18 cellular contexts compared by ENCODE assay signal in the genomic region with DNA sequence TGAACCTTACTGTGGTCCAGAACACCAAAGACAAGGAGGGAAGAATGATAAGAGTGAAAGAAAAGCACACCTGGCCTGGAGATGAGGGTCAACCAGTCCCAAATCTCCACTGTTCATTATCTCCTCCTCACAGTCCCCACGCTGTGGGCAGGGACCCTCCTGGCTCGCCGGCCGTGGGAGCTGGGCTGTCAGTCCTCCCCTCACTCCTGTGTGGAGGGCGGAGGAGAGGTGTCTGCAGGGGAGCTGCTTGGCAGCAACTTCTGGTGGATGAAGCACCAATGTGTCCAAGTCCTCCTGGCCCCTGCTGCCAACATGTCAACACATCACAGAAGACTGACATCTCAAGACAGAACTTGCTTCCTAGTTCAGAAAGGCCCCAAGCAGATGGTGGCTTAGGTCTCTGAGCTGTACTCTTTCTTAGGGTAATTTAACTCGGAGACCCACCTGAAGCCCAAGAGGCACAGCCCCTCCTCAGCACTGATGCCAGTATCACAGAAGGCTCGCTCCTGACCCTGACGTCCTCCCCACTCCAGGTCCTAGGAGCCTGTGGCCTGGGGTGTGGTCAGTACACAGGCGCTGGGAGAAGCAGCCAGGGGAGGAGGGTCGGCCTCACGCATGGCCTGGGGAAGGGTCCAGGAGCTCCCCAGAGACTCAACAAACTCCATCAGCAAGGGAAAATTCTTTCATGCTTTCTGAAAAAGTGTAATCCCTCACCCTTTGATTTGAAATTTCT. TPM values are rescaled to one million over a fixed set of nuclear protein-coding genes. Genes with fewer than 3 reads are reported as not detected.
DNase-seq lines count a peak whose midpoint lies in the region; ATAC-seq and TF ChIP-seq lines count a peak whose summit lies in the region.
"Had no signal": no experiment of that assay in that cellular context is flagged by ENCODE, and none has a peak within 500 bp of the region (broad histone marks: within the 10 kb centered on the region; RNA-seq: fewer than 3 reads in every experiment).

No MANE protein-coding gene starts in this region.

- H3K9me3 Mint-ChIP-seq in osteocyte (ENCODE audit: unreplicated experiment) = no peaks in the 10 kb centered on the region
- H3K9me3 Mint-ChIP-seq: CD4-positive, alpha-beta memory T cell had no signal

- H3K4me3 ChIP-seq in BLaER1 (no peak overlapping the region), spleen (no peak overlapping the region)
- H3K4me3 ChIP-seq: A549, K562, MG63, SK-N-MC had no signal

- WGBS in spleen, 5 donors = 85 to 96% (median 89%) methylated on average over 11 of the region's 11 CpGs

- CTCF ChIA-PET in GM10248 (lab: Yijun Ruan, JAX) = interaction anchor here (1.4 to 4.7 kb wide), 5 partner anchors 8 to 36 kb away, joined by 4 to 27 read pairs (median 5); no protein-coding TSS in a partner anchor

- H3K27ac ChIP-seq in BLaER1 (no peak overlapping the region), spleen (no peak overlapping the region)
- H3K27ac ChIP-seq: A549, RWPE1, SK-N-MC had no signal

- H3K27me3 ChIP-seq in BLaER1 = no peaks in the 10 kb centered on the region
- H3K27me3 ChIP-seq in spleen (replicated peaks in 1 of 7) = peaks cover 0 to 7% (median 0%) of the 10 kb centered on the region in 7 donors
- H3K27me3 ChIP-seq: BE2C, MG63 had no signal

- H3K27ac Mint-ChIP-seq in osteocyte (ENCODE audit: unreplicated experiment) = no peak overlapping the region
- H3K27ac Mint-ChIP-seq: CD4-positive, alpha-beta memory T cell had no signal

- DNase-seq in GM10248 (ENCODE audit: extremely low spot score) (peak; percentile 18), ecto neural progenitor cell (ENCODE audit: low spot score) (peak; percentile 7), osteocyte (ENCODE audit: extremely low spot score, unreplicated experiment) (peak; percentile 64), HuH-7 (ENCODE audit: low spot score) (no peak), spleen (no peak)
- no peak for DNase-seq in effector CD8-positive, alpha-beta T cell (lab: John Stamatoyannopoulos, UW)
- DNase-seq: BE2C; CD4-positive, alpha-beta memory T cell; MG63; NCI-H1417; NCI-H1694 treated with DMSO at 0.1 percent for 48 hours; SHP77 treated with DMSO at 0.1 percent for 48 hours had no signal

- peaks cover 29% of the 10 kb centered on the region for H3K4me1 Mint-ChIP-seq in osteocyte (ENCODE audit: unreplicated experiment)
- H3K4me1 Mint-ChIP-seq: CD4-positive, alpha-beta memory T cell had no signal

- TF ChIP-seq POLR2A in spleen (IDR thresholded peaks at IDR 0.05) = no peak

- peak overlapping the region; percentile 44 for H3K4me2 ChIP-seq in BLaER1
- H3K4me2 ChIP-seq: A549 had no signal

- H3K4me3 Mint-ChIP-seq in osteocyte (ENCODE audit: unreplicated experiment) = no peak overlapping the region
- H3K4me3 Mint-ChIP-seq: CD4-positive, alpha-beta memory T cell had no signal

- intact Hi-C loops in spleen (cut with DNase I; ENCODE audit: low total_unique reads) = no loop called here

- peaks cover 3% of the 10 kb centered on the region for H3K36me3 Mint-ChIP-seq in osteocyte (ENCODE audit: unreplicated experiment)
- H3K36me3 Mint-ChIP-seq: CD4-positive, alpha-beta memory T cell had no signal

- no peaks in the 10 kb centered on the region for H4K20me1 ChIP-seq in BLaER1

- H3K9me3 ChIP-seq in BLaER1 (no peaks in the 10 kb centered on the region), spleen (no peaks in the 10 kb centered on the region)
- H3K9me3 ChIP-seq: A549, BE2C, MG63 had no signal

- H3K9ac ChIP-seq in BLaER1 = no peak overlapping the region

- H3K36me3 ChIP-seq in BLaER1 = 0 out of 2 replicates have a peak, but pooled peaks cover 6% of the 10 kb centered on the region
- no peaks in the 10 kb centered on the region for H3K36me3 ChIP-seq in spleen
- H3K36me3 ChIP-seq: BE2C, MG63 had no signal

- H3K27me3 Mint-ChIP-seq in osteocyte (ENCODE audit: unreplicated experiment) = no peaks in the 10 kb centered on the region

- POLR2A ChIA-PET in GM10248 (lab: Yijun Ruan, JAX) = no interaction called here

- peaks cover 20% of the 10 kb centered on the region for H3K4me1 ChIP-seq in BLaER1
- no peaks in the 10 kb centered on the region for H3K4me1 ChIP-seq in spleen
- H3K4me1 ChIP-seq: A549, BE2C had no signal

- TF ChIP-seq CTCF in GM10248 (IDR thresholded peaks at IDR 0.05; ENCODE audit: control extremely low read depth, extremely low read depth, low read depth, missing control alignments) = no peak
- no peak for TF ChIP-seq CTCF in osteocyte (IDR thresholded peaks at IDR 0.05)
- TF ChIP-seq CTCF in spleen (IDR thresholded peaks at IDR 0.05 in 8 of 11, conservative IDR thresholded peaks at IDR 0.05 in 3 of 11) = no peak

- ATAC-seq in HG03439 (IDR thresholded peaks at IDR 0.05; ENCODE audit: unreplicated experiment) = no peak
- ATAC-seq: A549, K562 had no signal

RNA-seq across cellular contexts. Expression of a gene that starts 54.5 kb away (rescaled TPM):
- total RNA-seq in osteocyte = 16.5 and 18.9 TPM in 2 replicates
- total RNA-seq in spleen = 1 to 10 TPM; 1.8 to 6.8 (median 4.3) TPM
- polyA plus RNA-seq in spleen = under 1 TPM; 0.30 to 0.51 (median 0.47) TPM

Comparison
In these comparisons a context has a peak if more than half of its experiments do, and no peak if none do; other contexts are left out.
1. DNase-seq: peak in GM10248 (single experiment), ecto neural progenitor cell (single experiment) and osteocyte (single experiment); none in HuH-7 (single experiment), effector CD8-positive, alpha-beta T cell (single experiment) and spleen (single experiment).